In the genomic region with DNA sequence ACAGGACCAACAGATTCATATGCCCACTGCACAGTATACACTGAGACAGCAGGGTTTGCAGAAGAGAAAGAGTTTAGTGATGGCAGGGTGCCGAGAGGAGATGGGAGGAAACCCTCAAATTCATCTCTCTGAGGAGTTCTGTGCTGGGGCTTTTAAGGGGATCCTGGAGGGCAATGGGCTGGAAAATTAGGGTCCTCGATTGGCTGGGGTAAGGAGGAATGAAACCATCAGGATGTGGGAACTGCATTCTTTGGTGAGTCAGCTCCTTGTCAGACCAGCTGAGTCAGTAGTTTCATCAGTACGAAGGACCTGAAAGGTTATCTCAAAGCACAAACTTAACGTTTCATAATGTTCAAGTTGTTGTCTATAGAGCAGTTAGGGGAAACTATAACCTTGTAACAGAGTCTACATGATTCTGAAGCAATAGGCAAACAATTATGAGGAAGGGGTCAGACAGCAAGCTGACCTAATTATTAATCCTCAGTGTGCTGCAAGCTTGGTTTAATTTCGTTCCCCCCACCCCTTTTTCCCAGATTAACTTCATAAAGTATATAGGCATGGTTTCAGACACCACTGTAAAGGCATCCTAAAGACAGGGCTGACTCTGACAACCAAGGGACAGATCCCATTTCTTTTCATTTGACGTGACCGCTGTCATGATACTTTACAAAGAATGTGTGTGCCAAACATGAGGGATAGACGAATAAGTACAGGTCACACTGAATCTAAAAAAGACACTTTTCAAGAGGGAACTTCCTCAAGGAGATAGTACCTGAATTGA, we compare ENCODE assay signal across 8 cellular contexts. TPM values are rescaled to one million over a fixed set of nuclear protein-coding genes. Genes with fewer than 3 reads are reported as not detected.
DNase-seq lines count a peak whose midpoint lies in the region; ATAC-seq and TF ChIP-seq lines count a peak whose summit lies in the region.

No MANE protein-coding gene starts in this region.

- H3K4me2 ChIP-seq in mammary epithelial cell (ENCODE audit: insufficient read depth, low read depth, low read length): peak overlapping the region; percentile 75

- POLR2A ChIA-PET in HEK293T (lab: Yijun Ruan, JAX): interaction anchor here (2.9 kb wide), 1 partner anchor 117 kb away, joined by 10 read pairs; no protein-coding TSS in a partner anchor

- H2AFZ ChIP-seq in mammary epithelial cell (ENCODE audit: low read depth, low read length): no peak overlapping the region

- no peak for TF ChIP-seq CTCF in mammary epithelial cell (conservative IDR thresholded peaks at IDR 0.05 in 1 of 2, IDR thresholded peaks at IDR 0.05 in 1 of 2; ENCODE audit: extremely low read depth in 1 of 2, insufficient read depth in 1 of 2, low read depth in 1 of 2, low read length in 2 of 2)

- 28% methylated on average over 8 of the region's 8 CpGs for WGBS in mammary epithelial cell (ENCODE audit: low coverage, missing lambda C conversion rate)

- BruUV-seq in mammary epithelial cell (replicated peaks; lab: Mats Ljungman, UMichigan): TSS peak; percentile 11

- ATAC-seq in HG03280 (IDR thresholded peaks at IDR 0.05; ENCODE audit: unreplicated experiment): no peak
- ATAC-seq in GM18498 (IDR thresholded peaks at IDR 0.05; ENCODE audit: unreplicated experiment): no peak

- peaks cover 6% of the 10 kb centered on the region for H3K9me3 ChIP-seq in mammary epithelial cell (replicated peaks; ENCODE audit: insufficient read depth, low read length)

- H3K27me3 ChIP-seq in mammary epithelial cell (ENCODE audit: insufficient read depth, low read length): no peaks in the 10 kb centered on the region

- H3K79me2 ChIP-seq in mammary epithelial cell (ENCODE audit: insufficient read depth, low read length): peaks cover 35% of the 10 kb centered on the region

- peaks cover 33% of the 10 kb centered on the region for H3K4me1 ChIP-seq in mammary epithelial cell (ENCODE audit: insufficient read depth, low read length)

- peak; percentile 79 for DNase-seq in Daoy (ENCODE audit: low read depth)
- DNase-seq in M059J (ENCODE audit: low read depth): peak; percentile 93
- DNase-seq in mammary epithelial cell: peak; percentile 88
- peak; percentile 51 for DNase-seq in myocyte (ENCODE audit: low read depth)
- no peak for DNase-seq in NCI-H446 (lab: John Stamatoyannopoulos, UW)
- no peak for DNase-seq in HEK293T (ENCODE audit: extremely low spot score)

- peak overlapping the region in 1 of 3 experiments; percentile 50 for H3K4me3 ChIP-seq in mammary epithelial cell (replicated peaks in 1 of 3; ENCODE audit: insufficient read depth in 1 of 3, low read depth in 2 of 3, low read length in 3 of 3)

- in situ Hi-C loops in mammary epithelial cell (cut with MboI; ENCODE audit: low sequenced_read_pairs in 2 of 2): loop anchor here (10.0 to 25.0 kb wide), 3 partner anchors 121 to 191 kb away; a partner anchor contains a TSS

- peak overlapping the region; percentile 64 for H3K9ac ChIP-seq in mammary epithelial cell (ENCODE audit: insufficient read depth, low read length)

- intact Hi-C loops in mammary epithelial cell (cut with micrococcal nuclease): loop anchor here (2.0 to 5.0 kb wide), 2 partner anchors 103 to 214 kb away; a partner anchor contains a TSS

- peak overlapping the region; percentile 98 for H3K27ac ChIP-seq in mammary epithelial cell (ENCODE audit: insufficient read depth, low read depth, low read length)

- H4K20me1 ChIP-seq in mammary epithelial cell (ENCODE audit: insufficient read depth, low read length): peaks cover 7% of the 10 kb centered on the region

- CTCF ChIA-PET in mammary epithelial cell (lab: Charles Lee; ENCODE audit: low non-redundant PET): no interaction called here
- CTCF ChIA-PET in HEK293T (lab: Yijun Ruan, JAX): interaction anchor here (1.1 kb wide), 1 partner anchor 195 kb away, joined by 3 read pairs; no protein-coding TSS in a partner anchor

- H3K36me3 ChIP-seq in mammary epithelial cell (ENCODE audit: insufficient read depth, low read length): peaks cover 6% of the 10 kb centered on the region

- dilution Hi-C loops in mammary epithelial cell (cut with HindIII; ENCODE audit: low sequenced_read_pairs): no loop called here

TF ChIP-seq in HEK293T, 16 proteins besides CTCF, POLR2A, EP300 and RAD21:
- TF ChIP-seq NFRKB (IDR thresholded peaks at IDR 0.05) (no peak), HDGF (IDR thresholded peaks at IDR 0.05; ENCODE audit: borderline replicate concordance) (no peak), ARNT (IDR thresholded peaks at IDR 0.05) (no peak), TARDBP (IDR thresholded peaks at IDR 0.05) (no peak), BHLHE40 (IDR thresholded peaks at IDR 0.05; ENCODE audit: borderline replicate concordance) (no peak), ZNF384 (IDR thresholded peaks at IDR 0.05) (no peak)

RNA-seq across cellular contexts. Expression of a gene that starts 1.5 kb away (rescaled TPM):
- total RNA-seq in Daoy (2014; rRNA removed; shearing (Covaris generic)): 41.6 and 41.8 TPM in 2 replicates
- 184 and 200 TPM in 2 replicates for total RNA-seq in M059J (2014; rRNA removed; shearing (Covaris generic))
- total RNA-seq in mammary epithelial cell (100 to 1,000 TPM; 284 to 459 TPM), myocyte (216 and 354 TPM in 2 replicates)
- polyA plus RNA-seq in mammary epithelial cell: 248 TPM
- 297 TPM for polyA minus RNA-seq in mammary epithelial cell
- polyA plus RNA-seq in myocyte (2012): 110 TPM

RNA-seq across cellular contexts. Expression of a gene that starts 52.9 kb away (rescaled TPM):
- 9.8 and 10.2 TPM in 2 replicates for total RNA-seq in Daoy (2014; rRNA removed; shearing (Covaris generic))
- total RNA-seq in M059J (2014; rRNA removed; shearing (Covaris generic)): 38.3 and 53.6 TPM in 2 replicates
- total RNA-seq in mammary epithelial cell (10 to 100 TPM; 10.0 to 19.8 TPM), myocyte (3.2 and 5.3 TPM in 2 replicates)
- polyA plus RNA-seq in mammary epithelial cell: 8.3 TPM
- polyA minus RNA-seq in mammary epithelial cell: 3.9 TPM
- 105 TPM for polyA plus RNA-seq in myocyte (2012)

Comparison
In these comparisons a context has a peak if more than half of its experiments do, and no peak if none do; other contexts are left out.
1. DNase-seq: peak in Daoy (single experiment), M059J (single experiment), mammary epithelial cell (single experiment) and myocyte (single experiment); none in NCI-H446 (0 of 2) and HEK293T (single experiment).